In genomic region chrX:140723251-140723650, GRCh38 we compare ENCODE assay signal across 3 cellular contexts.
TF ChIP-seq lines count a peak whose summit lies in the region.

No MANE protein-coding gene starts in this region.

TF ChIP-seq in A549, 52 proteins besides CTCF, POLR2A, EP300 and RAD21:
- TF ChIP-seq FOXS1 (CRISPR knock-in tag; IDR thresholded peaks at IDR 0.05) (no peak), PHF8 (IDR thresholded peaks at IDR 0.05; ENCODE audit: borderline replicate concordance, low read depth) (no peak), MAZ (IDR thresholded peaks at IDR 0.05; ENCODE audit: borderline replicate concordance, low read depth, low read length) (no peak), ELK1 (IDR thresholded peaks at IDR 0.05; ENCODE audit: low read depth, low read length) (no peak)
TF ChIP-seq in A549: peak in this region for 0.

TF ChIP-seq in IMR-90, 13 proteins besides CTCF, POLR2A, EP300 and RAD21:
- no peak for TF ChIP-seq FOS (IDR thresholded peaks at IDR 0.05; ENCODE audit: low read depth, low read length)
- no peak for TF ChIP-seq BHLHE40 (IDR thresholded peaks at IDR 0.05; ENCODE audit: low read depth, low read length)
- no peak for TF ChIP-seq ELK1 (IDR thresholded peaks at IDR 0.05; ENCODE audit: borderline replicate concordance, low read depth, low read length)
- no peak for TF ChIP-seq NFE2L2 (IDR thresholded peaks at IDR 0.05; ENCODE audit: low read depth, low read length)
- TF ChIP-seq MXI1 (IDR thresholded peaks at IDR 0.05; ENCODE audit: borderline replicate concordance, low read depth, low read length), result no peak
- TF ChIP-seq MAFK (IDR thresholded peaks at IDR 0.05; ENCODE audit: low read depth, low read length), result no peak

TF ChIP-seq in H1, 55 proteins besides CTCF, POLR2A, EP300 and RAD21:
- TF ChIP-seq SIRT6 (IDR thresholded peaks at IDR 0.05; ENCODE audit: low read length), result no peak
- no peak for TF ChIP-seq ASH2L (IDR thresholded peaks at IDR 0.05; ENCODE audit: low read length)
- TF ChIP-seq TEAD4 (IDR thresholded peaks at IDR 0.05; ENCODE audit: low read depth, low read length), result peak; percentile 80
- TF ChIP-seq KDM5A (IDR thresholded peaks at IDR 0.05; ENCODE audit: low read length), result no peak
- TF ChIP-seq CHD2 (IDR thresholded peaks at IDR 0.05; ENCODE audit: low read length), result no peak
- no peak for TF ChIP-seq BACH1 (IDR thresholded peaks at IDR 0.05; ENCODE audit: low read length)
- TF ChIP-seq CTBP2 (IDR thresholded peaks at IDR 0.05; ENCODE audit: borderline replicate concordance, insufficient read depth, insufficient read length, low read length), result no peak
- no peak for TF ChIP-seq SIN3A (conservative IDR thresholded peaks at IDR 0.05 in 1 of 2, IDR thresholded peaks at IDR 0.05 in 1 of 2; ENCODE audit: low read depth in 1 of 2, low read length in 2 of 2)
TF ChIP-seq in H1: peak in this region for 1.
